15 cellular contexts compared by ENCODE assay signal in the genomic region with DNA sequence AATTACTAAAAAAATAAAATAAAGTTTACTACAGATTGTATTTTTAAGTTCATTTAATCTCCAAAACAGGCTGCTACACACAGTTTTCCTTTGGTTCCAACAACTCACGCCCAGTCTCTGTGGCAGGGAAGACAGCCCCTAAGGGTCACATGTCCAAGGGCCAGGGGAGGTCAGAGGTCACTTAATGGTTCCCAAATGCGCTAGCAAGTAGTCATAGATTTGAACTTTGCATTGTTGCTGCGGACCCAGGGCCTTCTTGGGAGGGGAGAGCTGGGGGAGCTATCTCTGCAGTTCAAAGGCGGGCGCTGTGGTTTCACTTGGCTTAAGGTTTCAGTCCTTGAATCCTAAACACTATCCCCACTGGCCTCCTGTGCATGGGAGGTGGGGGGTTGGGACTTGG.
DNase-seq lines count a peak whose midpoint lies in the region; ATAC-seq and FAIRE-seq lines count a peak whose summit lies in the region.
"Had no signal": no experiment of that assay in that cellular context is flagged by ENCODE, and none has a peak within 500 bp of the region (broad histone marks: within the 10 kb centered on the region; RNA-seq: fewer than 3 reads in every experiment).

No MANE protein-coding gene starts in this region.

- H4K12ac ChIP-seq in trophoblast cell (ENCODE audit: low read depth, low read length), result no peak overlapping the region

- no peak overlapping the region for H2BK120ac ChIP-seq in trophoblast cell (ENCODE audit: insufficient read depth, low read length, poor library complexity)

- H2BK12ac ChIP-seq in trophoblast cell (ENCODE audit: low read length), result peak overlapping the region; percentile 48

- no peak overlapping the region for H3K23ac ChIP-seq in trophoblast cell (ENCODE audit: low read length)

- H3K4ac ChIP-seq in trophoblast cell (ENCODE audit: low read depth, low read length), result no peak overlapping the region

- no peaks in the 10 kb centered on the region for H3K36me3 ChIP-seq in ACC112 (ENCODE audit: insufficient read depth, low read length)
- no peaks in the 10 kb centered on the region for H3K36me3 ChIP-seq in SJSA1
- H3K36me3 ChIP-seq in trophoblast cell (ENCODE audit: control insufficient read depth in 1 of 2, insufficient read depth in 2 of 2, low read length in 2 of 2), result no peaks in the 10 kb centered on the region

- no peak overlapping the region for H3K9ac ChIP-seq in trophoblast cell (ENCODE audit: low read length)

- H2AK5ac ChIP-seq in trophoblast cell (ENCODE audit: low read length), result peak overlapping the region; percentile 34

- DNase-seq in SJSA1 (ENCODE audit: low read depth in 1 of 2, low spot score in 2 of 2) (no peak), right cardiac atrium (peak in 1 of 3 donors; percentile 33), trophoblast cell (no peak), cerebellar nuclear complex (lab: John Stamatoyannopoulos, UW) (no peak), frontal cortex (ENCODE audit: low spot score in 2 of 2) (no peak), inferior parietal cortex (ENCODE audit: extremely low spot score) (no peak)
- DNase-seq: activated CD4-positive, alpha-beta T cell treated with anti-CD3 and anti-CD28 coated beads, Interleukin-2, amount 50 U/mL, for 4 hours; activated effector memory CD4-positive, alpha-beta T cell treated with Interleukin-2 at 50 U/mL for 16 hours; DMS53; immature natural killer cell; NCI-H1048 had no signal

- H4K8ac ChIP-seq in trophoblast cell (ENCODE audit: low read depth, low read length), result no peak overlapping the region

- peaks cover 23% of the 10 kb centered on the region for H3K79me1 ChIP-seq in trophoblast cell (ENCODE audit: low read length)

- 68% methylated on average over 5 of the region's 5 CpGs for WGBS in right cardiac atrium
- no CpG with 5 or more reads among the region's 5 CpGs for WGBS in trophoblast cell (ENCODE audit: extremely low coverage, insufficient coverage, insufficient read length)

- intact Hi-C loops in right cardiac atrium (cut with DNase I), result loop anchor here (10.0 kb wide), 4 partner anchors 55 to 205 kb away; a partner anchor contains a TSS

- H3K9me3 ChIP-seq in SJSA1 (replicated peaks) (no peaks in the 10 kb centered on the region), right cardiac atrium (ENCODE audit: control insufficient read depth, low read length) (no peaks in the 10 kb centered on the region), trophoblast cell (ENCODE audit: insufficient read depth, low read depth, low read length) (no peaks in the 10 kb centered on the region)

- ATAC-seq in right cardiac atrium (peak in 1 of 2 donors; percentile 63), GM18868 (IDR thresholded peaks at IDR 0.05; ENCODE audit: unreplicated experiment) (no peak)
- ATAC-seq: GM12878 had no signal

- H3K27me3 ChIP-seq in ACC112 (ENCODE audit: insufficient read depth, low read length) (no peaks in the 10 kb centered on the region), SJSA1 (replicated peaks) (no peaks in the 10 kb centered on the region), right cardiac atrium (ENCODE audit: control insufficient read depth, insufficient read depth) (no peaks in the 10 kb centered on the region), trophoblast cell (ENCODE audit: insufficient read depth, low read length) (no peaks in the 10 kb centered on the region)

- peak overlapping the region; percentile 57 for H3K14ac ChIP-seq in trophoblast cell (ENCODE audit: low read length)

- H2AFZ ChIP-seq in ACC112 (ENCODE audit: low read length, unreplicated experiment), result no peak overlapping the region
- no peak overlapping the region for H2AFZ ChIP-seq in trophoblast cell (ENCODE audit: insufficient read depth, low read length, poor library complexity)

- H3K79me2 ChIP-seq in ACC112 (ENCODE audit: control insufficient read depth, insufficient read depth, low read length, unreplicated experiment), result no peaks in the 10 kb centered on the region
- peaks cover 2% of the 10 kb centered on the region for H3K79me2 ChIP-seq in trophoblast cell (ENCODE audit: control insufficient read depth, insufficient read depth, low read length, poor library complexity)

- FAIRE-seq in frontal cortex (lab: Jason Lieb, UNC), result no peak
- FAIRE-seq: bronchial epithelial cell, GM12878 had no signal

- H2BK5ac ChIP-seq in trophoblast cell (ENCODE audit: low read depth, low read length, poor library complexity), result no peak overlapping the region

- H4K91ac ChIP-seq in trophoblast cell (ENCODE audit: low read depth, low read length), result peak overlapping the region; percentile 61

- H3K4me1 ChIP-seq in ACC112 (ENCODE audit: control insufficient read depth, insufficient read depth, low read length, unreplicated experiment), result peaks cover 21% of the 10 kb centered on the region
- H3K4me1 ChIP-seq in SJSA1 (replicated peaks), result peaks cover 73% of the 10 kb centered on the region
- peaks cover 13% of the 10 kb centered on the region for H3K4me1 ChIP-seq in right cardiac atrium (ENCODE audit: control insufficient read depth, insufficient read depth, low read length)
- peaks cover 14 to 22% of the 10 kb centered on the region in 2 experiments for H3K4me1 ChIP-seq in trophoblast cell (ENCODE audit: control insufficient read depth in 1 of 2, insufficient read depth in 2 of 2, low read length in 2 of 2)

- H3K27ac ChIP-seq in ACC112 (ENCODE audit: low read depth, low read length) (peak overlapping the region; percentile 58), SJSA1 (peak overlapping the region; percentile 99), right cardiac atrium (ENCODE audit: low read length) (peak overlapping the region; percentile 94), trophoblast cell (ENCODE audit: low read depth, low read length) (peak overlapping the region; percentile 26)

- no peak overlapping the region for H3K18ac ChIP-seq in trophoblast cell (ENCODE audit: low read length)

- H3K4me3 ChIP-seq in ACC112 (ENCODE audit: low read depth, low read length), result no peak overlapping the region
- no peak overlapping the region for H3K4me3 ChIP-seq in SJSA1
- no peak overlapping the region for H3K4me3 ChIP-seq in right cardiac atrium (ENCODE audit: low read length)
- H3K4me3 ChIP-seq in trophoblast cell (ENCODE audit: low read depth, low read length), result no peak overlapping the region
- H3K4me3 ChIP-seq: GM12878 had no signal

- no peak overlapping the region for H3K4me2 ChIP-seq in trophoblast cell (ENCODE audit: low read length)

Comparison
In these comparisons a context has a peak if more than half of its experiments do, and no peak if none do; other contexts are left out.
1. H3K27ac ChIP-seq: peak in every context shown above with its lines; median percentile 99 in SJSA1; 94 in right cardiac atrium; 58 in ACC112; 26 in trophoblast cell.